ENCODE assay signal across 23 cellular contexts in the genomic region with DNA sequence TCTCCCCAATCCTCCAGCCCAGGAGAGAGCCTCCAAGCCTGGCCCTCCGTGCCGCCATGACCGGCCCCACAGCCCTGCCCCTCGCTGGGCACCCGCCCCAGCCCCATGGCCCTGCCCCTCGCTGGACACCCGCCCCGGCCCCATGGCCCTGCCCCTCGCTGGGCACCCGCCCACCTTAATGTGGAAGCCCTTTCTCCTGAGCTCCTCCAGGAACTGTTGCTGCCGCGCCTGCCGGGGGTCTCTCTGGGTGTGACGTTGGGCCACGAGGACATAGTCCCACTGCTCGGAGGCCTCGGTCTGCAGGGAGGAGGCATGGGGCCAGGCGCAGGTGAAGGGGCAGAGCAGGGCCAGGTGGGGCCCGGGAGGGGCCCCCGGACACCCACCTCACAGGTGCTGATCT. TPM values are rescaled to one million over a fixed set of nuclear protein-coding genes. Genes with fewer than 3 reads are reported as not detected.
"Had no signal": no experiment of that assay in that cellular context is flagged by ENCODE, and none has a peak within 500 bp of the region (broad histone marks: within the 10 kb centered on the region; RNA-seq: fewer than 3 reads in every experiment).

No MANE protein-coding gene starts in this region.

- DNase-seq: activated CD4-positive, alpha-beta T cell treated with anti-CD3 and anti-CD28 coated beads, Interleukin-2, amount 10 ng/mL, durations not matched to agents 24 days and 14 days; activated CD4-positive, alpha-beta T cell treated with anti-CD3 and anti-CD28 coated beads, Interleukin-2, amount 50 U/mL, for 48 hours; activated CD4-positive, CD25-positive, alpha-beta regulatory T cell treated with anti-CD3 and anti-CD28 coated beads, Interleukin-2, amount 50 U/mL, for 72 hours; activated CD8-positive, alpha-beta memory T cell treated with anti-CD3 and anti-CD28 coated beads, Interleukin-2, amount 10 ng/mL, durations not matched to agents 7 days and 5 days; activated effector memory CD4-positive, alpha-beta T cell treated with Interleukin-2 at 50 U/mL for 16 hours; activated naive CD4-positive, alpha-beta T cell; activated T-cell treated with anti-CD3 and anti-CD28 coated beads, Interleukin-2, amount 50 U/mL, for 24 hours; amygdala; Karpas-422; MM.1S; NCI-H1105; NCI-H1436 treated with DMSO at 0.1 percent for 48 hours; NCI-H187; NCI-H2081; NCI-H524; PC-9; T-helper 17 cell; T-helper 9 cell had no signal

- H3K4me1 ChIP-seq: SJSA1 had no signal

- H3K4me3 ChIP-seq: K562, PC-9, SJSA1 had no signal

- ATAC-seq: activated CD8-positive, alpha-beta memory T cell treated with anti-CD3 and anti-CD28 coated beads, Interleukin-2, amount 10 ng/mL, durations not matched to agents 7 days and 5 days; K562; T-helper 17 cell; WTC11 had no signal

- H3K27me3 ChIP-seq: SJSA1 had no signal

- H2AFZ ChIP-seq: PC-9 had no signal

- H3K27ac ChIP-seq: PC-9, SJSA1 had no signal

- FAIRE-seq: astrocyte, K562 had no signal

- H3K36me3 ChIP-seq: SJSA1 had no signal

- H3K9me3 ChIP-seq: SJSA1 had no signal

- H3K4me2 ChIP-seq: PC-9 had no signal

RNA-seq across cellular contexts. Expression of gene ANO9, which starts 8.2 kb away (rescaled TPM):
- total RNA-seq: SJSA1 had no signal

RNA-seq across cellular contexts. Expression of gene PKP3, which starts 39.6 kb away (rescaled TPM):
- total RNA-seq: activated CD4-positive, alpha-beta T cell treated with anti-CD3 and anti-CD28 coated beads, Interleukin-2, amount 10 ng/mL, durations not matched to agents 24 days and 14 days; activated T-helper 1 cell treated with anti-CD3 and anti-CD28 coated beads, Interleukin-12 subunit alpha, Interleukin-12 subunit beta, Interleukin-2, Interleukin-4 antibody, amounts not matched to agents 30 ng/mL and 10 ng/mL and 1 ng/mL, durations not matched to agents 14 hours and 24 hours and 36 hours; T-helper 17 cell had no signal
